ENCODE assay signal across 23 cellular contexts in genomic region chr12:130452546-130452945, GRCh38.
"Had no signal": no experiment of that assay in that cellular context is flagged by ENCODE, and none has a peak within 500 bp of the region (broad histone marks: within the 10 kb centered on the region; RNA-seq: fewer than 3 reads in every experiment).

No MANE protein-coding gene starts in this region.

- H3K4me1 ChIP-seq: SJSA1 had no signal

- H3K27ac ChIP-seq: HL-60, KMS-11, SJSA1, SK-N-MC had no signal

- ATAC-seq: K562, T-cell had no signal

- H3K9ac ChIP-seq: KMS-11 had no signal

- H3K27me3 Mint-ChIP-seq: IgD-negative memory B cell, T-cell had no signal

- H3K4me3 ChIP-seq: K562, SJSA1, SK-N-MC had no signal

- H3K4me2 ChIP-seq: KMS-11 had no signal

- DNase-seq: Kasumi-1, MM.1S, NCI-H1092 treated with DMSO at 0.1 percent for 48 hours, NCI-H1694 treated with DMSO at 0.1 percent for 48 hours, NCI-H1930, NCI-H2081, NCI-H345, NCI-H446 treated with DMSO at 0.1 percent for 48 hours, NCI-H510A treated with DMSO at 0.1 percent for 48 hours, NCI-H69, NCI-H774, Right ventricle myocardium superior, RPMI8226, SIG-M5, SW 1271, T-cell had no signal

- H3K36me3 Mint-ChIP-seq: IgD-negative memory B cell, T-cell had no signal

- H3K9me3 Mint-ChIP-seq: T-cell; T-helper 1 cell treated with Interleukin-12 subunit alpha and Interleukin-12 subunit beta and Interleukin-4 antibody, amounts not matched to agents 30 μg/mL and 1 μg/mL, for 36 hours had no signal

- H3K4me3 Mint-ChIP-seq: IgD-negative memory B cell; T-cell; T-helper 1 cell treated with Interleukin-12 subunit alpha and Interleukin-12 subunit beta and Interleukin-4 antibody, amounts not matched to agents 30 μg/mL and 1 μg/mL, for 36 hours had no signal

- H3K27ac Mint-ChIP-seq: IgD-negative memory B cell; T-cell; T-helper 1 cell treated with Interleukin-12 subunit alpha and Interleukin-12 subunit beta and Interleukin-4 antibody, amounts not matched to agents 30 μg/mL and 1 μg/mL, for 36 hours had no signal

- H3K27me3 ChIP-seq: SJSA1 had no signal

- H3K36me3 ChIP-seq: SJSA1 had no signal

- H3K4me1 Mint-ChIP-seq: T-cell had no signal
